1 cellular context compared by ENCODE assay signal in the genomic region with DNA sequence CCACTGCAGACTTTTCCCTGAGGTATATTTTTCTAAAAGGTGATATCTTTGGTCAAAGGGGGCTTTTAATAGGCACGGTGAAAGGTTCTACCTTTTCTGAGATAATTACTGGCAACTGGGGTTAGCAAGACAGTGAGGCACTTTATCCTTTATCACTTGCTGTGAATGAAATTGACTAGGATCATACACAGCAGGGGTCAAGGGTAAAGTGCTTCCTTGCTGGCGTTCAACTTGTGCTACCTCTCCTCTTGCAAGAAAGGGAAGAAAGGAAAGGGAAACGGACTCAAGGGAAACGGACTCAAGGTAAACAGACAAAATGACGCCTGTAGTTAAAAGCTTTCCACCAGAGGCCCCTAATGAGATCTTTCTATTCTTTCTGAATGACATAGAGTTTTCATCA.
A peak's percentile ranks its signal among the peaks of the same experiment; 100 is the strongest.
TF ChIP-seq lines count a peak whose summit lies in the region.

No MANE protein-coding gene starts in this region.

TF ChIP-seq in HEK293, 187 proteins besides CTCF, POLR2A, EP300 and RAD21 (continued from another document and continues in another):
- TF ChIP-seq PRDM6 (tag by site-specific recombination; IDR thresholded peaks at IDR 0.05) (peak; percentile 59; the same call in 1 of the 2 replicates), ZNF529 (tag by site-specific recombination; IDR thresholded peaks at IDR 0.05; ENCODE audit: insufficient replicate concordance) (no peak), ZNF585B (tag by site-specific recombination; IDR thresholded peaks at IDR 0.05) (no peak), OVOL3 (tag by site-specific recombination; IDR thresholded peaks at IDR 0.05) (no peak), ZNF423 (tag by site-specific recombination; IDR thresholded peaks at IDR 0.05) (no peak), ZFP37 (tag by site-specific recombination; IDR thresholded peaks at IDR 0.05) (no peak), TRIM28 (IDR thresholded peaks at IDR 0.05; ENCODE audit: borderline replicate concordance, low read length) (peak; percentile 66; the same call in 1 of the 2 replicates), FEZF1 (tag by site-specific recombination; IDR thresholded peaks at IDR 0.05) (peak; percentile 60; the same call in 1 of the 2 replicates), GFI1B (tag by site-specific recombination; IDR thresholded peaks at IDR 0.05) (no peak), HOXD13 (CRISPR knock-in tag; IDR thresholded peaks at IDR 0.05; ENCODE audit: borderline replicate concordance) (no peak), ZFP41 (tag by site-specific recombination; IDR thresholded peaks at IDR 0.05; ENCODE audit: borderline replicate concordance) (no peak), ZNF629 (tag by site-specific recombination; IDR thresholded peaks at IDR 0.05) (no peak), ZNF366 (tag by site-specific recombination; conservative IDR thresholded peaks at IDR 0.05) (no peak), ZNF223 (tag by site-specific recombination; IDR thresholded peaks at IDR 0.05) (no peak), ZNF626 (tag by site-specific recombination; IDR thresholded peaks at IDR 0.05) (no peak), ZNF146 (tag by site-specific recombination; IDR thresholded peaks at IDR 0.05) (no peak), ZBTB10 (tag by site-specific recombination; IDR thresholded peaks at IDR 0.05) (no peak), ZNF843 (tag by site-specific recombination; IDR thresholded peaks at IDR 0.05) (peak; percentile 44; the same call in 1 of the 2 replicates), ZNF660 (tag by site-specific recombination; IDR thresholded peaks at IDR 0.05) (no peak), WT1 (tag by site-specific recombination; IDR thresholded peaks at IDR 0.05) (no peak), ZBTB21 (tag by site-specific recombination; IDR thresholded peaks at IDR 0.05) (no peak), GLIS2 (tag by site-specific recombination; IDR thresholded peaks at IDR 0.05) (no peak), ZBTB44 (tag by site-specific recombination; IDR thresholded peaks at IDR 0.05) (no peak), ZNF561 (tag by site-specific recombination; IDR thresholded peaks at IDR 0.05; ENCODE audit: borderline replicate concordance) (no peak), HOXC10 (CRISPR knock-in tag; IDR thresholded peaks at IDR 0.05) (no peak), ZNF114 (tag by site-specific recombination; IDR thresholded peaks at IDR 0.05) (no peak), ZNF24 (tag by site-specific recombination; IDR thresholded peaks at IDR 0.05) (0 out of 2 replicates have a peak, but pooled peaks have one; percentile 22), ZNF768 (tag by site-specific recombination; IDR thresholded peaks at IDR 0.05) (no peak), OSR2 (tag by site-specific recombination; IDR thresholded peaks at IDR 0.05) (peak; percentile 91), ZNF433 (tag by site-specific recombination; IDR thresholded peaks at IDR 0.05; ENCODE audit: low read depth) (no peak), ZNF707 (tag by site-specific recombination; IDR thresholded peaks at IDR 0.05) (no peak)
- TF ChIP-seq, protein P1, sequence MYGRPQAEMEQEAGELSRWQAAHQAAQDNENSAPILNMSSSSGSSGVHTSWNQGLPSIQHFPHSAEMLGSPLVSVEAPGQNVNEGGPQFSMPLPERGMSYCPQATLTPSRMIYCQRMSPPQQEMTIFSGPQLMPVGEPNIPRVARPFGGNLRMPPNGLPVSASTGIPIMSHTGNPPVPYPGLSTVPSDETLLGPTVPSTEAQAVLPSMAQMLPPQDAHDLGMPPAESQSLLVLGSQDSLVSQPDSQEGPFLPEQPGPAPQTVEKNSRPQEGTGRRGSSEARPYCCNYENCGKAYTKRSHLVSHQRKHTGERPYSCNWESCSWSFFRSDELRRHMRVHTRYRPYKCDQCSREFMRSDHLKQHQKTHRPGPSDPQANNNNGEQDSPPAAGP (tag by site-specific recombination; IDR thresholded peaks at IDR 0.05), result no peak
- TF ChIP-seq, protein P2, sequence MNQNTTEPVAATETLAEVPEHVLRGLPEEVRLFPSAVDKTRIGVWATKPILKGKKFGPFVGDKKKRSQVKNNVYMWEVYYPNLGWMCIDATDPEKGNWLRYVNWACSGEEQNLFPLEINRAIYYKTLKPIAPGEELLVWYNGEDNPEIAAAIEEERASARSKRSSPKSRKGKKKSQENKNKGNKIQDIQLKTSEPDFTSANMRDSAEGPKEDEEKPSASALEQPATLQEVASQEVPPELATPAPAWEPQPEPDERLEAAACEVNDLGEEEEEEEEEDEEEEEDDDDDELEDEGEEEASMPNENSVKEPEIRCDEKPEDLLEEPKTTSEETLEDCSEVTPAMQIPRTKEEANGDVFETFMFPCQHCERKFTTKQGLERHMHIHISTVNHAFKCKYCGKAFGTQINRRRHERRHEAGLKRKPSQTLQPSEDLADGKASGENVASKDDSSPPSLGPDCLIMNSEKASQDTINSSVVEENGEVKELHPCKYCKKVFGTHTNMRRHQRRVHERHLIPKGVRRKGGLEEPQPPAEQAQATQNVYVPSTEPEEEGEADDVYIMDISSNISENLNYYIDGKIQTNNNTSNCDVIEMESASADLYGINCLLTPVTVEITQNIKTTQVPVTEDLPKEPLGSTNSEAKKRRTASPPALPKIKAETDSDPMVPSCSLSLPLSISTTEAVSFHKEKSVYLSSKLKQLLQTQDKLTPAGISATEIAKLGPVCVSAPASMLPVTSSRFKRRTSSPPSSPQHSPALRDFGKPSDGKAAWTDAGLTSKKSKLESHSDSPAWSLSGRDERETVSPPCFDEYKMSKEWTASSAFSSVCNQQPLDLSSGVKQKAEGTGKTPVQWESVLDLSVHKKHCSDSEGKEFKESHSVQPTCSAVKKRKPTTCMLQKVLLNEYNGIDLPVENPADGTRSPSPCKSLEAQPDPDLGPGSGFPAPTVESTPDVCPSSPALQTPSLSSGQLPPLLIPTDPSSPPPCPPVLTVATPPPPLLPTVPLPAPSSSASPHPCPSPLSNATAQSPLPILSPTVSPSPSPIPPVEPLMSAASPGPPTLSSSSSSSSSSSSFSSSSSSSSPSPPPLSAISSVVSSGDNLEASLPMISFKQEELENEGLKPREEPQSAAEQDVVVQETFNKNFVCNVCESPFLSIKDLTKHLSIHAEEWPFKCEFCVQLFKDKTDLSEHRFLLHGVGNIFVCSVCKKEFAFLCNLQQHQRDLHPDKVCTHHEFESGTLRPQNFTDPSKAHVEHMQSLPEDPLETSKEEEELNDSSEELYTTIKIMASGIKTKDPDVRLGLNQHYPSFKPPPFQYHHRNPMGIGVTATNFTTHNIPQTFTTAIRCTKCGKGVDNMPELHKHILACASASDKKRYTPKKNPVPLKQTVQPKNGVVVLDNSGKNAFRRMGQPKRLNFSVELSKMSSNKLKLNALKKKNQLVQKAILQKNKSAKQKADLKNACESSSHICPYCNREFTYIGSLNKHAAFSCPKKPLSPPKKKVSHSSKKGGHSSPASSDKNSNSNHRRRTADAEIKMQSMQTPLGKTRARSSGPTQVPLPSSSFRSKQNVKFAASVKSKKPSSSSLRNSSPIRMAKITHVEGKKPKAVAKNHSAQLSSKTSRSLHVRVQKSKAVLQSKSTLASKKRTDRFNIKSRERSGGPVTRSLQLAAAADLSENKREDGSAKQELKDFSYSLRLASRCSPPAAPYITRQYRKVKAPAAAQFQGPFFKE (tag by site-specific recombination; IDR thresholded peaks at IDR 0.05; ENCODE audit: borderline replicate concordance), result no peak
- TF ChIP-seq, protein P3, sequence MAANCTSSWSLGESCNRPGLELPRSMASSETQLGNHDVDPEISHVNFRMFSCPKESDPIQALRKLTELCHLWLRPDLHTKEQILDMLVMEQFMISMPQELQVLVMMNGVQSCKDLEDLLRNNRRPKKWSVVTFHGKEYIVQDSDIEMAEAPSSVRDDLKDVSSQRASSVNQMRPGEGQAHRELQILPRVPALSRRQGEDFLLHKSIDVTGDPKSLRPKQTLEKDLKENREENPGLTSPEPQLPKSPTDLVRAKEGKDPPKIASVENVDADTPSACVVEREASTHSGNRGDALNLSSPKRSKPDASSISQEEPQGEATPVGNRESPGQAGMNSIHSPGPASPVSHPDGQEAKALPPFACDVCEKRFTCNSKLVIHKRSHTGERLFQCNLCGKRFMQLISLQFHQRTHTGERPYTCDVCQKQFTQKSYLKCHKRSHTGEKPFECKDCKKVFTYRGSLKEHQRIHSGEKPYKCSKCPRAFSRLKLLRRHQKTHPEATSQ (tag by site-specific recombination; IDR thresholded peaks at IDR 0.05), result no peak
- TF ChIP-seq, protein P4, sequence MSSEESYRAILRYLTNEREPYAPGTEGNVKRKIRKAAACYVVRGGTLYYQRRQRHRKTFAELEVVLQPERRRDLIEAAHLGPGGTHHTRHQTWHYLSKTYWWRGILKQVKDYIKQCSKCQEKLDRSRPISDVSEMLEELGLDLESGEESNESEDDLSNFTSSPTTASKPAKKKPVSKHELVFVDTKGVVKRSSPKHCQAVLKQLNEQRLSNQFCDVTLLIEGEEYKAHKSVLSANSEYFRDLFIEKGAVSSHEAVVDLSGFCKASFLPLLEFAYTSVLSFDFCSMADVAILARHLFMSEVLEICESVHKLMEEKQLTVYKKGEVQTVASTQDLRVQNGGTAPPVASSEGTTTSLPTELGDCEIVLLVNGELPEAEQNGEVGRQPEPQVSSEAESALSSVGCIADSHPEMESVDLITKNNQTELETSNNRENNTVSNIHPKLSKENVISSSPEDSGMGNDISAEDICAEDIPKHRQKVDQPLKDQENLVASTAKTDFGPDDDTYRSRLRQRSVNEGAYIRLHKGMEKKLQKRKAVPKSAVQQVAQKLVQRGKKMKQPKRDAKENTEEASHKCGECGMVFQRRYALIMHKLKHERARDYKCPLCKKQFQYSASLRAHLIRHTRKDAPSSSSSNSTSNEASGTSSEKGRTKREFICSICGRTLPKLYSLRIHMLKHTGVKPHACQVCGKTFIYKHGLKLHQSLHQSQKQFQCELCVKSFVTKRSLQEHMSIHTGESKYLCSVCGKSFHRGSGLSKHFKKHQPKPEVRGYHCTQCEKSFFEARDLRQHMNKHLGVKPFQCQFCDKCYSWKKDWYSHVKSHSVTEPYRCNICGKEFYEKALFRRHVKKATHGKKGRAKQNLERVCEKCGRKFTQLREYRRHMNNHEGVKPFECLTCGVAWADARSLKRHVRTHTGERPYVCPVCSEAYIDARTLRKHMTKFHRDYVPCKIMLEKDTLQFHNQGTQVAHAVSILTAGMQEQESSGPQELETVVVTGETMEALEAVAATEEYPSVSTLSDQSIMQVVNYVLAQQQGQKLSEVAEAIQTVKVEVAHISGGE (tag by site-specific recombination; conservative IDR thresholded peaks at IDR 0.05; ENCODE audit: low read depth), result 0 out of 2 replicates have a peak, but pooled peaks have one; percentile 22
- TF ChIP-seq, protein P5, sequence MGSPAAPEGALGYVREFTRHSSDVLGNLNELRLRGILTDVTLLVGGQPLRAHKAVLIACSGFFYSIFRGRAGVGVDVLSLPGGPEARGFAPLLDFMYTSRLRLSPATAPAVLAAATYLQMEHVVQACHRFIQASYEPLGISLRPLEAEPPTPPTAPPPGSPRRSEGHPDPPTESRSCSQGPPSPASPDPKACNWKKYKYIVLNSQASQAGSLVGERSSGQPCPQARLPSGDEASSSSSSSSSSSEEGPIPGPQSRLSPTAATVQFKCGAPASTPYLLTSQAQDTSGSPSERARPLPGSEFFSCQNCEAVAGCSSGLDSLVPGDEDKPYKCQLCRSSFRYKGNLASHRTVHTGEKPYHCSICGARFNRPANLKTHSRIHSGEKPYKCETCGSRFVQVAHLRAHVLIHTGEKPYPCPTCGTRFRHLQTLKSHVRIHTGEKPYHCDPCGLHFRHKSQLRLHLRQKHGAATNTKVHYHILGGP (tag by site-specific recombination; IDR thresholded peaks at IDR 0.05), result no peak
- TF ChIP-seq, protein P6, sequence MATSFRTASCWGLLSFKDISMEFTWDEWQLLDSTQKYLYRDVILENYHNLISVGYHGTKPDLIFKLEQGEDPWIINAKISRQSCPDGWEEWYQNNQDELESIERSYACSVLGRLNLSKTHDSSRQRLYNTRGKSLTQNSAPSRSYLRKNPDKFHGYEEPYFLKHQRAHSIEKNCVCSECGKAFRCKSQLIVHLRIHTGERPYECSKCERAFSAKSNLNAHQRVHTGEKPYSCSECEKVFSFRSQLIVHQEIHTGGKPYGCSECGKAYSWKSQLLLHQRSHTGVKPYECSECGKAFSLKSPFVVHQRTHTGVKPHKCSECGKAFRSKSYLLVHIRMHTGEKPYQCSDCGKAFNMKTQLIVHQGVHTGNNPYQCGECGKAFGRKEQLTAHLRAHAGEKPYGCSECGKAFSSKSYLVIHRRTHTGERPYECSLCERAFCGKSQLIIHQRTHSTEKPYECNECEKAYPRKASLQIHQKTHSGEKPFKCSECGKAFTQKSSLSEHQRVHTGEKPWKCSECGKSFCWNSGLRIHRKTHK (tag by site-specific recombination; IDR thresholded peaks at IDR 0.05), result no peak
